ENCODE assay signal across 31 cellular contexts in the genomic region with DNA sequence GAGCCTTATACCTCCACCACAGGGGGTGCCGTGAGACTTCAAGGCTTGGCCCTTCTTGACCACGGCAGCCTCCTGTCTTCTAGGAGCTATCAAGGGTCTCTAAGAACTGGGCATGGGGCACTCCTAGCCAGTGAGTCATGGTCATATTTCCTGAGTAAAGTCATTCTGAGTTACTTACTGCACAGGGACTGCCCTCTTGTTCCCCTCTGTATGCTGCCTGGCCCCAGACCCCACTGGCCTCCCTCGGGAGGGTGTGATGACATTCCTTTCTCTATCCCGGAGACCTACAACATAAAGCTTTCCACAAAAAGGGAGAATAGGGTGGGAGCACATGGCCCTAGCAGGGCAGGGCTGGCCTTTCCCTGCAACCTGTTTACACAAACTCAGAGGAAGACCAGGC. TPM values are rescaled to one million over a fixed set of nuclear protein-coding genes. Genes with fewer than 3 reads are reported as not detected.
DNase-seq lines count a peak whose midpoint lies in the region; ATAC-seq, FAIRE-seq and TF ChIP-seq lines count a peak whose summit lies in the region.
"Had no signal": no experiment of that assay in that cellular context is flagged by ENCODE, and none has a peak within 500 bp of the region (broad histone marks: within the 10 kb centered on the region; RNA-seq: fewer than 3 reads in every experiment).

No MANE protein-coding gene starts in this region.

- no peak for ATAC-seq in HG02642 (IDR thresholded peaks at IDR 0.05; ENCODE audit: poor library complexity, unreplicated experiment)
- ATAC-seq: esophagus mucosa; left lung; natural killer cell treated with Interleukin-12 subunit alpha and Interleukin-12 subunit beta and Interleukin-15 and Interleukin-18, amount 100 ng/mL, for 72 hours; stimulated activated memory B cell treated with anti-CD40 and anti-IgM and Interleukin-4, amounts not matched to agents 10 μg/mL and 1 μg/mL and 100 μg/mL, for 72 hours had no signal

- H3K9me3 Mint-ChIP-seq in H9 (no peaks in the 10 kb centered on the region; a peak in 1 of 5 replicates), astrocyte (ENCODE audit: unreplicated experiment) (no peaks in the 10 kb centered on the region), endodermal cell (no peaks in the 10 kb centered on the region)
- H3K9me3 Mint-ChIP-seq: activated CD4-positive, alpha-beta memory T cell treated with anti-CD3 and anti-CD28 coated beads for 36 hours; central memory CD8-positive, alpha-beta T cell; natural killer cell treated with Interleukin-12 subunit alpha and Interleukin-12 subunit beta and Interleukin-15 and Interleukin-18, amount 100 ng/mL, for 72 hours; stimulated activated memory B cell treated with anti-CD40 and anti-IgM and Interleukin-4, amounts not matched to agents 10 μg/mL and 1 μg/mL and 100 μg/mL, for 72 hours had no signal

- POLR2A ChIA-PET in AG04450 (lab: Yijun Ruan, JAX), result no interaction called here

- H2BK5ac ChIP-seq in H9 (ENCODE audit: insufficient read length, low read length), result no peak overlapping the region

- intact Hi-C loops in kidney (cut with DNase I), result loop anchor here (10.0 kb wide), 1 partner anchor 165 kb away; the partner anchor contains the start of gene FGF8

- H3K27ac ChIP-seq in AG04450 (ENCODE audit: low read depth, low read length) (peak overlapping the region; percentile 11), H9 (ENCODE audit: insufficient read length, low read depth, low read length) (no peak overlapping the region), astrocyte (ENCODE audit: low read depth, low read length) (no peak overlapping the region), kidney (ENCODE audit: low read depth in 2 of 2, low read length in 2 of 2) (no peak overlapping the region), endodermal cell (ENCODE audit: low read depth, low read length) (no peak overlapping the region)
- H3K27ac ChIP-seq: C4-2B, hepatocyte, left lung, ovary, spleen had no signal

- no peaks in the 10 kb centered on the region for H3K9me3 ChIP-seq in AG04450 (ENCODE audit: control insufficient read depth, insufficient read depth, low read length)
- no peaks in the 10 kb centered on the region for H3K9me3 ChIP-seq in H9 (ENCODE audit: control insufficient read depth, low read depth, low read length)
- H3K9me3 ChIP-seq in astrocyte (ENCODE audit: insufficient read depth, low read depth, low read length), result no peaks in the 10 kb centered on the region
- no peaks in the 10 kb centered on the region for H3K9me3 ChIP-seq in kidney (ENCODE audit: control insufficient read depth in 1 of 2, low read length in 2 of 2)
- no peaks in the 10 kb centered on the region for H3K9me3 ChIP-seq in endodermal cell (ENCODE audit: control insufficient read depth, low read length)
- H3K9me3 ChIP-seq: left lung, ovary, spleen had no signal

- no peak overlapping the region for H4K91ac ChIP-seq in H9 (ENCODE audit: insufficient read length, low read depth, low read length)

- H2BK20ac ChIP-seq in H9 (ENCODE audit: low read depth, low read length, poor library complexity, severe bottlenecking), result no peak overlapping the region

- no peaks in the 10 kb centered on the region for H3K23me2 ChIP-seq in H9 (ENCODE audit: insufficient read length, low read depth, low read length, poor library complexity, severe bottlenecking)

- no peak for TF ChIP-seq CTCF in AG04450 (IDR thresholded peaks at IDR 0.05; ENCODE audit: low read depth, low read length)
- no peak for TF ChIP-seq CTCF in H9 (conservative IDR thresholded peaks at IDR 0.05)
- no peak for TF ChIP-seq CTCF in astrocyte (IDR thresholded peaks at IDR 0.05; ENCODE audit: insufficient read depth, low read depth, low read length)
- no peak for TF ChIP-seq CTCF in kidney (IDR thresholded peaks at IDR 0.05; ENCODE audit: borderline replicate concordance, extremely low read depth, insufficient read depth)
- TF ChIP-seq CTCF in endodermal cell (conservative IDR thresholded peaks at IDR 0.05), result no peak

- H4K5ac ChIP-seq in H9 (ENCODE audit: insufficient read length, low read depth, low read length), result no peak overlapping the region

- H3K79me2 ChIP-seq in H9 (ENCODE audit: insufficient read depth, low read length), result no peaks in the 10 kb centered on the region
- no peaks in the 10 kb centered on the region for H3K79me2 ChIP-seq in astrocyte (ENCODE audit: insufficient read depth, low read length)
- H3K79me2 ChIP-seq: hepatocyte had no signal

- no peak overlapping the region for H2BK120ac ChIP-seq in H9 (ENCODE audit: low read depth, low read length, poor library complexity, severe bottlenecking)

- no peak overlapping the region for H4K8ac ChIP-seq in H9 (replicated peaks; ENCODE audit: insufficient read length, low read depth, low read length)

- H3K4me3 ChIP-seq in AG04450 (ENCODE audit: low read depth, low read length), result no peak overlapping the region
- H3K4me3 ChIP-seq in astrocyte (ENCODE audit: insufficient read depth, low read depth, low read length), result no peak overlapping the region
- H3K4me3 ChIP-seq in kidney (ENCODE audit: low read length in 2 of 2), result no peak overlapping the region
- no peak overlapping the region for H3K4me3 ChIP-seq in endodermal cell (ENCODE audit: low read length)
- H3K4me3 ChIP-seq: hepatocyte, left lung, ovary, spleen had no signal

- H3K4me1 ChIP-seq in H9 (ENCODE audit: insufficient read depth, low read length) (no peaks in the 10 kb centered on the region; the same call in 1 of the 2 replicates), astrocyte (ENCODE audit: insufficient read depth, low read length) (peaks cover 6% of the 10 kb centered on the region), kidney (ENCODE audit: control insufficient read depth in 1 of 2, insufficient read depth in 1 of 2, low read depth in 1 of 2, low read length in 2 of 2) (peaks cover 0 to 3% of the 10 kb centered on the region in 2 donors), endodermal cell (ENCODE audit: control insufficient read depth, insufficient read depth, low read length) (peaks cover 38% of the 10 kb centered on the region)
- H3K4me1 ChIP-seq: left lung had no signal

- no peak overlapping the region for H3K9ac ChIP-seq in H9 (ENCODE audit: extremely low read depth, insufficient read length, low read length)
- H3K9ac ChIP-seq in astrocyte (ENCODE audit: low read length), result no peak overlapping the region
- H3K9ac ChIP-seq in kidney (ENCODE audit: low read length in 2 of 2), result no peak overlapping the region
- no peak overlapping the region for H3K9ac ChIP-seq in endodermal cell (ENCODE audit: extremely low read depth, low read length, poor library complexity, severe bottlenecking)

- H2AFZ ChIP-seq in H9 (ENCODE audit: low read length) (no peak overlapping the region), astrocyte (ENCODE audit: low read depth, low read length) (no peak overlapping the region)
- H2AFZ ChIP-seq: hepatocyte had no signal

- no peak overlapping the region for H3K56ac ChIP-seq in H9 (ENCODE audit: insufficient read length, low read depth, low read length)

- H3K79me1 ChIP-seq in H9 (ENCODE audit: insufficient read depth, low read depth, low read length, poor library complexity, severe bottlenecking), result no peaks in the 10 kb centered on the region

- H3K4me1 Mint-ChIP-seq in H9 (peaks cover 18 to 36% of the 10 kb centered on the region in 2 experiments), astrocyte (ENCODE audit: low read depth, unreplicated experiment) (peaks cover 20% of the 10 kb centered on the region), endodermal cell (peaks cover 58% of the 10 kb centered on the region)

- no peak overlapping the region for H3T11ph ChIP-seq in H9 (ENCODE audit: low read length)

- H4K20me1 ChIP-seq in H9 (ENCODE audit: control insufficient read depth, insufficient read depth, insufficient read length) (no peaks in the 10 kb centered on the region), astrocyte (ENCODE audit: insufficient read depth, low read length) (peaks cover 11% of the 10 kb centered on the region)

- H2AK5ac ChIP-seq in H9 (ENCODE audit: insufficient read length, low read length), result no peak overlapping the region

- H3K4me2 ChIP-seq in H9 (ENCODE audit: insufficient read depth, insufficient read length, low read length) (no peak overlapping the region), astrocyte (ENCODE audit: low read length) (peak overlapping the region; percentile 54)
- H3K4me2 ChIP-seq: hepatocyte had no signal

- no peak overlapping the region for H3K4me3 Mint-ChIP-seq in H9
- peak overlapping the region; percentile 41 for H3K4me3 Mint-ChIP-seq in astrocyte (ENCODE audit: unreplicated experiment)
- H3K4me3 Mint-ChIP-seq in endodermal cell, result no peak overlapping the region
- H3K4me3 Mint-ChIP-seq: activated CD4-positive, alpha-beta memory T cell treated with anti-CD3 and anti-CD28 coated beads for 36 hours; central memory CD8-positive, alpha-beta T cell; natural killer cell treated with Interleukin-12 subunit alpha and Interleukin-12 subunit beta and Interleukin-15 and Interleukin-18, amount 100 ng/mL, for 72 hours; stimulated activated memory B cell treated with anti-CD40 and anti-IgM and Interleukin-4, amounts not matched to agents 10 μg/mL and 1 μg/mL and 100 μg/mL, for 72 hours had no signal

- CTCF ChIA-PET in AG04450 (lab: Charles Lee), result interaction anchor here (0.6 to 2.7 kb wide), 3 partner anchors 130 to 172 kb away, joined by 3 to 9 read pairs (median 4); no protein-coding TSS in a partner anchor

- H3K18ac ChIP-seq in H9 (ENCODE audit: insufficient read length, low read depth, low read length), result no peak overlapping the region

- H3K27me3 Mint-ChIP-seq in H9 (ENCODE audit: low read depth), result no peaks in the 10 kb centered on the region; the same call in 1 of the 2 replicates
- H3K27me3 Mint-ChIP-seq in astrocyte (ENCODE audit: low read depth, unreplicated experiment), result no peaks in the 10 kb centered on the region
- H3K27me3 Mint-ChIP-seq in endodermal cell (ENCODE audit: insufficient read depth), result no peaks in the 10 kb centered on the region
- H3K27me3 Mint-ChIP-seq: activated CD4-positive, alpha-beta memory T cell treated with anti-CD3 and anti-CD28 coated beads for 36 hours; central memory CD8-positive, alpha-beta T cell; natural killer cell treated with Interleukin-12 subunit alpha and Interleukin-12 subunit beta and Interleukin-15 and Interleukin-18, amount 100 ng/mL, for 72 hours; stimulated activated memory B cell treated with anti-CD40 and anti-IgM and Interleukin-4, amounts not matched to agents 10 μg/mL and 1 μg/mL and 100 μg/mL, for 72 hours had no signal

- no peak overlapping the region for H2BK15ac ChIP-seq in H9 (ENCODE audit: low read depth, low read length)

- no CpG with 5 or more reads among the region's 4 CpGs for WGBS in H9 (ENCODE audit: extremely low coverage, insufficient read length, low lambda C conversion rate)
- whole genome bisulfite sequencing in endodermal cell (ENCODE audit: insufficient coverage in 1 of 2, insufficient read length in 1 of 2), 2 experiments, result 85 to 91% methylated on average over 2 to 4 of the region's 4 CpGs

- no peak overlapping the region for H3K14ac ChIP-seq in H9 (ENCODE audit: insufficient read depth, low read length)

- DNase-seq in AG04450 (ENCODE audit: low read depth, low spot score), result no peak
- no peak for DNase-seq in H9
- peak; percentile 15 for DNase-seq in astrocyte (ENCODE audit: low read depth)
- peak; percentile 31 for DNase-seq in kidney
- DNase-seq in OCI-M1 (lab: John Stamatoyannopoulos, UW), result no peak
- no peak for DNase-seq in endodermal cell
- DNase-seq: activated CD4-positive, alpha-beta memory T cell treated with anti-CD3 and anti-CD28 coated beads for 36 hours; activated CD4-positive, CD25-positive, alpha-beta regulatory T cell; activated gamma-delta T cell; anterior cingulate cortex; Calu3; effector CD8-positive, alpha-beta T cell; H7; left lung; NCI-H2081; NCI-H345; NCI-H82; ovary; retina; spleen; stimulated activated CD4-positive, alpha-beta T cell treated with anti-CD3 and anti-CD28 coated beads, Interleukin-2, amount 100 ng/mL, for 48 hours; T1000 had no signal

- H3K27ac Mint-ChIP-seq in H9 (peak overlapping the region in 2 of 3 experiments; percentile 44 to 65; a peak in 2 of 7 replicates), astrocyte (ENCODE audit: unreplicated experiment) (peak overlapping the region; percentile 81), endodermal cell (no peak overlapping the region)
- H3K27ac Mint-ChIP-seq: activated CD4-positive, alpha-beta memory T cell treated with anti-CD3 and anti-CD28 coated beads for 36 hours had no signal

- H3K36me3 Mint-ChIP-seq in H9 (ENCODE audit: insufficient read depth in 1 of 3, low read depth in 3 of 3) (peaks cover 14 to 40% (median 40%) of the 10 kb centered on the region in 3 experiments), astrocyte (ENCODE audit: low read depth, unreplicated experiment) (peaks cover 30% of the 10 kb centered on the region), endodermal cell (ENCODE audit: low read depth) (peaks cover 47% of the 10 kb centered on the region)
- H3K36me3 Mint-ChIP-seq: natural killer cell treated with Interleukin-12 subunit alpha and Interleukin-12 subunit beta and Interleukin-15 and Interleukin-18, amount 100 ng/mL, for 72 hours had no signal

- H3K23ac ChIP-seq in H9 (ENCODE audit: insufficient read length, low read depth, low read length), result no peak overlapping the region

- FAIRE-seq in astrocyte (lab: Jason Lieb, UNC) (no peak), kidney (lab: Jason Lieb, UNC) (no peak)
- FAIRE-seq: frontal cortex, GM12892 had no signal

- no peaks in the 10 kb centered on the region for H3K27me3 ChIP-seq in AG04450 (ENCODE audit: control insufficient read depth, insufficient read depth, low read length)
- H3K27me3 ChIP-seq in H9 (ENCODE audit: insufficient read depth, low read length), result no peaks in the 10 kb centered on the region
- no peaks in the 10 kb centered on the region for H3K27me3 ChIP-seq in astrocyte (ENCODE audit: insufficient read depth, low read length)
- H3K27me3 ChIP-seq in endodermal cell (ENCODE audit: control insufficient read depth, insufficient read depth, low read length, poor library complexity, severe bottlenecking), result no peaks in the 10 kb centered on the region
- H3K27me3 ChIP-seq: hepatocyte, left lung, ovary, spleen had no signal

- no peak overlapping the region for H2BK12ac ChIP-seq in H9 (ENCODE audit: insufficient read length, low read depth, low read length)

- H3K4ac ChIP-seq in H9 (ENCODE audit: low read depth, low read length), result no peak overlapping the region

- H3K36me3 ChIP-seq in astrocyte (ENCODE audit: insufficient read depth, low read length), result peaks cover 12% of the 10 kb centered on the region
- peaks cover 25 to 43% of the 10 kb centered on the region in 2 donors for H3K36me3 ChIP-seq in kidney (ENCODE audit: control insufficient read depth in 1 of 2, insufficient read depth in 2 of 2, low read length in 2 of 2)
- H3K36me3 ChIP-seq in endodermal cell (ENCODE audit: control insufficient read depth, insufficient read depth, low read length), result peaks cover 51% of the 10 kb centered on the region

RNA-seq across cellular contexts. Expression of gene DPCD, which starts 21.4 kb away (rescaled TPM):
- polyA plus RNA-seq in AG04450 (2011; rRNA removed) (49.7 and 51.1 TPM in 2 replicates), kidney (ENCODE audit: insufficient read depth, low read depth, low replicate concordance) (63.1 TPM)
- polyA minus RNA-seq in AG04450 (2011; rRNA and poly(A)+ RNA removed), result 17.0 and 20.1 TPM in 2 replicates
- total RNA-seq in H9 (2021) (20.7 and 21.8 TPM in 2 replicates), astrocyte (39.4 and 41.0 TPM in 2 replicates), kidney (26.4 TPM), endodermal cell (10 to 100 TPM; 33.3 to 52.0 TPM)
- 43.1 TPM for polyA plus RNA-seq in endodermal cell (2013, experiment 1 of 2)
- 46.7 TPM for polyA plus RNA-seq in endodermal cell (2013, experiment 2 of 2)

RNA-seq across cellular contexts. Expression of gene POLL, which starts 21.4 kb away (rescaled TPM):
- polyA plus RNA-seq in AG04450 (2011; rRNA removed) (14.8 and 16.4 TPM in 2 replicates), kidney (ENCODE audit: insufficient read depth, low read depth, low replicate concordance) (27.5 TPM)
- polyA minus RNA-seq in AG04450 (2011; rRNA and poly(A)+ RNA removed), result 30.1 and 44.0 TPM in 2 replicates
- total RNA-seq in H9 (2021) (30.4 and 30.8 TPM in 2 replicates), astrocyte (27.8 and 28.6 TPM in 2 replicates), kidney (35.2 TPM), endodermal cell (10 to 100 TPM; 51.8 to 59.3 TPM)
- 39.0 TPM for polyA plus RNA-seq in endodermal cell (2013, experiment 1 of 2)
- polyA plus RNA-seq in endodermal cell (2013, experiment 2 of 2), result 28.8 TPM

Comparison
In these comparisons a context has a peak if more than half of its experiments do, and no peak if none do; other contexts are left out.
1. DNase-seq: peak in astrocyte (single experiment) and kidney (single experiment); none in AG04450 (single experiment), H9 (single experiment), OCI-M1 (single experiment) and endodermal cell (single experiment).